23 cellular contexts compared by ENCODE assay signal in genomic region chr10:97537186-97537869, GRCh38. TPM values are rescaled to one million over a fixed set of nuclear protein-coding genes. Genes with fewer than 3 reads are reported as not detected.
"Had no signal": no experiment of that assay in that cellular context is flagged by ENCODE, and none has a peak within 500 bp of the region (broad histone marks: within the 10 kb centered on the region; RNA-seq: fewer than 3 reads in every experiment).

No MANE protein-coding gene starts in this region.

- H3K4me3 Mint-ChIP-seq: naive thymus-derived CD4-positive, alpha-beta T cell; nephron progenitor cell had no signal

- H3K4me3 ChIP-seq: colonic mucosa, hepatocyte, lung, stomach, thoracic aorta, transverse colon had no signal

- H2AFZ ChIP-seq: hepatocyte had no signal

- H3K4me1 ChIP-seq: colonic mucosa had no signal

- H3K9me3 ChIP-seq: colonic mucosa, neutrophil, stomach, thoracic aorta, transverse colon had no signal

- H3K27ac Mint-ChIP-seq: naive thymus-derived CD4-positive, alpha-beta T cell; nephron progenitor cell had no signal

- H3K36me3 ChIP-seq: colonic mucosa, stomach, thoracic aorta, transverse colon had no signal

- H3K9me3 Mint-ChIP-seq: naive thymus-derived CD4-positive, alpha-beta T cell; nephron progenitor cell had no signal

- FAIRE-seq: urothelium cell line had no signal

- H3K27me3 ChIP-seq: colonic mucosa, hepatocyte, neutrophil, stomach, transverse colon had no signal

- DNase-seq: colonic mucosa; effector CD4-positive, alpha-beta T cell; foreskin melanocyte; left colon; left ventricle myocardium superior; naive thymus-derived CD4-positive, alpha-beta T cell; nephron progenitor cell; stimulated activated CD4-positive, alpha-beta T cell treated with anti-CD3 and anti-CD28 coated beads, Interleukin-12 subunit alpha, Interleukin-12 subunit beta, amount 100 ng/mL, for 4 hours; stimulated activated naive CD4-positive, alpha-beta T cell; stomach; substantia nigra; transverse colon had no signal

- H3K36me3 Mint-ChIP-seq: naive thymus-derived CD4-positive, alpha-beta T cell had no signal

- H3K27me3 Mint-ChIP-seq: naive thymus-derived CD4-positive, alpha-beta T cell had no signal

- H3K27ac ChIP-seq: colonic mucosa, neutrophil, stomach, thoracic aorta, transverse colon had no signal

- ATAC-seq: left colon; left ventricle myocardium superior; naive thymus-derived CD4-positive, alpha-beta T cell; sciatic nerve had no signal

- H3K4me2 ChIP-seq: hepatocyte had no signal

RNA-seq across cellular contexts. Expression of gene ANKRD2, which starts 35.3 kb away (rescaled TPM):
- total RNA-seq: hepatocyte, left colon, mesenteric fat pad, mononuclear cell, sciatic nerve, stomach, transverse colon had no signal
- polyA plus RNA-seq: hepatocyte; naive thymus-derived CD4-positive, alpha-beta T cell had no signal

RNA-seq across cellular contexts. Expression of gene HOGA1, which starts 46.9 kb away (rescaled TPM):
- total RNA-seq: mononuclear cell; naive thymus-derived CD4-positive, alpha-beta T cell; stomach; transverse colon had no signal
- polyA plus RNA-seq: naive thymus-derived CD4-positive, alpha-beta T cell had no signal

RNA-seq across cellular contexts. Expression of gene C10orf62, which starts 52.2 kb away (rescaled TPM):
- total RNA-seq: colonic mucosa; dermis microvascular lymphatic vessel endothelial cell; kidney epithelial cell; left colon; mesenteric fat pad; mononuclear cell; naive thymus-derived CD4-positive, alpha-beta T cell; pulmonary artery endothelial cell; sciatic nerve; stomach; transverse colon had no signal
- polyA plus RNA-seq: hepatocyte; lung; naive thymus-derived CD4-positive, alpha-beta T cell; stomach had no signal
